ENCODE assay signal across 9 cellular contexts in the genomic region with DNA sequence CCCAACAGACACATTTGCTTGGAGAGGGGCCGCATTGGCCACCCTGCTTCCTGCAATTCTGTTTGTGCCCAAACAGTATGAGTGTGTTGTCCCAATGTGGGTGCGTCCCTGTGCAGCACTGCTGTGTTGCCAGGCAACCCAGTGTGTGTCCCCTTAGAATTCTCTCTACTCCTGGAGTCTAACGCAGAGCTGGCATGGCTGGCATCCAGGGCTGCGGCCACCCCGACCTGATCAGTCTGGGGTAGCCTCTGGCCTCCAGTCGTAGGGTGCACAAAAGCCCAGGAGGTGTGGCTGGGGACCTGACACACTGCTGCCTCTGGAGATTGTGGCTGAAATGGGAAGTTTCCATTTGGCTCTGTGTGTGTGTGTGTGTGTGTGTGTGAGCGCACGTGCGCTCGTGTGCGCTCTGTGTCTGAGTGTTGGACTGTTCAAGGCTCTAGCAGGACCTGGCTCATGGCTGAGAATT. TPM values are rescaled to one million over a fixed set of nuclear protein-coding genes. Genes with fewer than 3 reads are reported as not detected.
DNase-seq lines count a peak whose midpoint lies in the region; ATAC-seq and FAIRE-seq lines count a peak whose summit lies in the region.
"Had no signal": no experiment of that assay in that cellular context is flagged by ENCODE, and none has a peak within 500 bp of the region (broad histone marks: within the 10 kb centered on the region; RNA-seq: fewer than 3 reads in every experiment).

No MANE protein-coding gene starts in this region.

- no peaks in the 10 kb centered on the region for H3K27me3 ChIP-seq in right cardiac atrium (ENCODE audit: control insufficient read depth, insufficient read depth)
- no peaks in the 10 kb centered on the region for H3K27me3 ChIP-seq in small intestine (ENCODE audit: control insufficient read depth in 2 of 2, insufficient read depth in 2 of 2, low read length in 2 of 2)

- no peak for FAIRE-seq in small intestine (lab: Jason Lieb, UNC)

- H3K4me3 ChIP-seq in right cardiac atrium (ENCODE audit: low read length) (no peak overlapping the region), small intestine (ENCODE audit: low read depth in 1 of 2, low read length in 2 of 2) (no peak overlapping the region)

- intact Hi-C loops in right cardiac atrium (cut with DNase I): no loop called here

- no peaks in the 10 kb centered on the region for H3K9me3 ChIP-seq in right cardiac atrium (ENCODE audit: control insufficient read depth, low read length)
- no peaks in the 10 kb centered on the region for H3K9me3 ChIP-seq in small intestine (ENCODE audit: control insufficient read depth, low read depth)

- DNase-seq in Kasumi-1 (lab: John Stamatoyannopoulos, UW) (peak; percentile 30 to 35), amygdala (lab: John Stamatoyannopoulos, UW) (peak in 37 of 56 donors; percentile 10 to 67 (median 33)), right cardiac atrium (peak; percentile 80 to 84 (median 81)), small intestine (peak; percentile 34), GOT3 (lab: John Stamatoyannopoulos, UW) (no peak), SK-N-DZ (ENCODE audit: low spot score) (no peak)
- DNase-seq: activated CD8-positive, alpha-beta memory T cell treated with anti-CD3 and anti-CD28 coated beads, Interleukin-2, amount 50 U/mL, for 48 hours had no signal

- peak overlapping the region; percentile 99 for H3K27ac ChIP-seq in right cardiac atrium (ENCODE audit: low read length)
- H3K27ac ChIP-seq in small intestine (ENCODE audit: low read depth in 1 of 2, low read length in 1 of 2): peak overlapping the region in 1 of 2 donors; percentile 92

- ATAC-seq in right cardiac atrium (peak; percentile 47 to 65), GM21526 (IDR thresholded peaks at IDR 0.05; ENCODE audit: low FRiP score, unreplicated experiment) (no peak), HG03354 (IDR thresholded peaks at IDR 0.05; ENCODE audit: poor library complexity, severe bottlenecking, unreplicated experiment) (no peak)

- 24% methylated on average over 11 of the region's 11 CpGs for WGBS in right cardiac atrium
- WGBS in small intestine, 3 donors: 50 to 54% (median 52%) methylated on average over 11 of the region's 11 CpGs

- H3K36me3 ChIP-seq in small intestine (ENCODE audit: control insufficient read depth in 2 of 2, insufficient read depth in 2 of 2, low read length in 2 of 2): no peaks in the 10 kb centered on the region

- H3K4me1 ChIP-seq in right cardiac atrium (ENCODE audit: control insufficient read depth, insufficient read depth, low read length) (peaks cover 19% of the 10 kb centered on the region), small intestine (ENCODE audit: control insufficient read depth in 2 of 2, insufficient read depth in 1 of 2, low read depth in 1 of 2, low read length in 1 of 2) (peaks cover 0 to 6% of the 10 kb centered on the region in 2 donors)

RNA-seq across cellular contexts. Expression of gene TEX44, which starts 48.0 kb away (rescaled TPM):
- not detected for total RNA-seq in right cardiac atrium
- polyA plus RNA-seq in right cardiac atrium (not detected), small intestine (not detected)
- polyA plus RNA-seq in SK-N-DZ (2014; cell fraction: cytosol; rRNA removed): not detected in 2 replicates
- polyA plus RNA-seq in SK-N-DZ (2014; cell fraction: nucleus; rRNA removed): not detected in 2 replicates

Comparison
In these comparisons a context has a peak if more than half of its experiments do, and no peak if none do; other contexts are left out.
1. DNase-seq: peak in Kasumi-1 (2 of 2), amygdala (37 of 56), right cardiac atrium (3 of 3) and small intestine (single experiment); none in GOT3 (single experiment) and SK-N-DZ (single experiment).
2. ATAC-seq: peak in right cardiac atrium (2 of 2); none in GM21526 (single experiment) and HG03354 (single experiment).